20 cellular contexts compared by ENCODE assay signal in the genomic region with DNA sequence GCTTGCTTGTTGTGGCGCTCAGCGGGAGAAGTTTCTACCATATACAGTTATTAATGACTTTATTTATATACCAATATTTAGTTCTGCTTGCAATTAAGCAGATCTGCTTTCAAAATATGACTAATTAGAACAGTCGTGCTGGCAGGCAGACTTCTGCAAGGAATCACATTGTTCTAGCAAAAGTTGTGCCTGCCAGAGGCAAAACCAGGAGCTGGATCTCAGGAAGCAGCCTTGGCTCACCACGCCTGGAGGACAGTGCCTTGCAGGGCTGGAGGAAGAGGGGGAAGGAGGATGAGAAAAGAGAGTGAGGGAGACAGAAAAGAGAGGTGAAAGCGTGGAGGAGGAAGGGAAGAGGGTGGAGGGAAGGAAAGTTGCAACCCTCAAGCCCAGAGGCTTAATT.
DNase-seq lines count a peak whose midpoint lies in the region; ATAC-seq, FAIRE-seq and TF ChIP-seq lines count a peak whose summit lies in the region.
"Had no signal": no experiment of that assay in that cellular context is flagged by ENCODE, and none has a peak within 500 bp of the region (broad histone marks: within the 10 kb centered on the region; RNA-seq: fewer than 3 reads in every experiment).

No MANE protein-coding gene starts in this region.

- H3K4me2 ChIP-seq in HepG2 (ENCODE audit: low read depth, low read length) (no peak overlapping the region), osteoblast (ENCODE audit: insufficient read depth, low read length) (no peak overlapping the region)
- H3K4me2 ChIP-seq: GM23338 had no signal

- WGBS in HepG2 (ENCODE audit: low lambda C conversion rate), result 97% methylated on average over 5 of the region's 5 CpGs
- 56% methylated on average over 5 of the region's 5 CpGs for WGBS in right lobe of liver (ENCODE audit: insufficient coverage, low coverage, low lambda C conversion rate, missing lambda C conversion rate)

- peaks cover 86% of the 10 kb centered on the region for H3K4me1 ChIP-seq in HepG2 (ENCODE audit: insufficient read depth, low read length)
- H3K4me1 ChIP-seq in right lobe of liver, result peaks cover 0 to 55% (median 22%) of the 10 kb centered on the region in 4 donors
- H3K4me1 ChIP-seq in osteoblast (ENCODE audit: insufficient read depth, low read length), result no peaks in the 10 kb centered on the region
- H3K4me1 ChIP-seq: BE2C, Caco-2, HAP-1 had no signal

- in situ Hi-C loops in HepG2 (cut with HindIII; ENCODE audit: extremely low pct_ligation_motif_present, low pct_unique_long_range_greater_than_20kb), result no loop called here

- H3K4me3 ChIP-seq in HepG2 (replicated peaks in 1 of 3; ENCODE audit: insufficient read depth in 1 of 3, low read depth in 2 of 3, low read length in 3 of 3) (no peak overlapping the region), right lobe of liver (no peak overlapping the region), WERI-Rb-1 (ENCODE audit: low read depth, low read length) (no peak overlapping the region), osteoblast (ENCODE audit: insufficient read depth, low read length) (no peak overlapping the region)
- H3K4me3 ChIP-seq: GM12878, GM23338, HAP-1 had no signal

- H2AFZ ChIP-seq in HepG2 (ENCODE audit: low read length) (no peak overlapping the region), osteoblast (ENCODE audit: low read length) (no peak overlapping the region)
- H2AFZ ChIP-seq: GM23338 had no signal

- peak overlapping the region; percentile 44 for H3K27ac Mint-ChIP-seq in nephron progenitor cell
- no peak overlapping the region for H3K27ac Mint-ChIP-seq in CD4-positive, alpha-beta T cell
- H3K27ac Mint-ChIP-seq: CD8-positive, alpha-beta T cell; GM23338 had no signal

- TF ChIP-seq CTCF in HepG2 (CRISPR knock-in tag; IDR thresholded peaks at IDR 0.05) (no peak), right lobe of liver (IDR thresholded peaks at IDR 0.05) (no peak), WERI-Rb-1 (IDR thresholded peaks at IDR 0.05; ENCODE audit: low read depth, low read length) (no peak), nephron progenitor cell (IDR thresholded peaks at IDR 0.05) (no peak), osteoblast (IDR thresholded peaks at IDR 0.05; ENCODE audit: extremely low read depth, low read depth, low read length) (no peak)
- TF ChIP-seq CTCF in CD4-positive, alpha-beta T cell (IDR thresholded peaks at IDR 0.05), result no peak

- no peaks in the 10 kb centered on the region for H3K27me3 ChIP-seq in HepG2 (ENCODE audit: control insufficient read depth in 1 of 2, insufficient read depth in 2 of 2, low read length in 2 of 2)
- H3K27me3 ChIP-seq in right lobe of liver, result no peaks in the 10 kb centered on the region
- no peaks in the 10 kb centered on the region for H3K27me3 ChIP-seq in WERI-Rb-1 (ENCODE audit: insufficient read depth, low read depth, severe bottlenecking)
- no peaks in the 10 kb centered on the region for H3K27me3 ChIP-seq in osteoblast (ENCODE audit: insufficient read depth, low read length)
- H3K27me3 ChIP-seq in CD4-positive, alpha-beta T cell (ENCODE audit: control insufficient read depth, insufficient read depth, low read length), result no peaks in the 10 kb centered on the region
- H3K27me3 ChIP-seq: BE2C had no signal

- no peak overlapping the region for H3K9ac ChIP-seq in HepG2 (ENCODE audit: insufficient read depth, low read depth, low read length)

- H4K20me1 ChIP-seq in HepG2 (ENCODE audit: insufficient read depth, low read length), result no peaks in the 10 kb centered on the region
- no peaks in the 10 kb centered on the region for H4K20me1 ChIP-seq in osteoblast (ENCODE audit: insufficient read depth, low read length)

- H3K36me3 ChIP-seq in HepG2 (replicated peaks in 1 of 2; ENCODE audit: control insufficient read depth in 1 of 2, insufficient read depth in 2 of 2, low read length in 2 of 2) (peaks cover 0 to 11% of the 10 kb centered on the region in 2 experiments; a peak in 1 of 5 replicates), right lobe of liver (no peaks in the 10 kb centered on the region), WERI-Rb-1 (peaks cover 5% of the 10 kb centered on the region; the same call in 1 of the 2 replicates), osteoblast (ENCODE audit: insufficient read depth, low read length) (no peaks in the 10 kb centered on the region)
- H3K36me3 ChIP-seq: BE2C, HAP-1 had no signal

- TF ChIP-seq EP300 in HepG2 (IDR thresholded peaks at IDR 0.05; ENCODE audit: low read depth in 2 of 2, low read length in 2 of 2), result no peak
- TF ChIP-seq EP300 in HepG2 (CRISPR knock-in tag; IDR thresholded peaks at IDR 0.05; ENCODE audit: borderline replicate concordance), result no peak

- no peaks in the 10 kb centered on the region for H3K9me3 Mint-ChIP-seq in nephron progenitor cell
- no peaks in the 10 kb centered on the region for H3K9me3 Mint-ChIP-seq in CD4-positive, alpha-beta T cell
- H3K9me3 Mint-ChIP-seq: CD8-positive, alpha-beta T cell; GM23338 had no signal

- POLR2A ChIA-PET in HepG2 (lab: Yijun Ruan, JAX), result no interaction called here
- POLR2A ChIA-PET in CD4-positive, alpha-beta T cell (lab: Charles Lee), result no interaction called here

- BruUV-seq in HepG2 (replicated peaks; lab: Mats Ljungman, UMichigan), result no TSS peak

- H3K4me3 Mint-ChIP-seq in nephron progenitor cell, result no peak overlapping the region
- H3K4me3 Mint-ChIP-seq in CD4-positive, alpha-beta T cell, result no peak overlapping the region
- H3K4me3 Mint-ChIP-seq: CD8-positive, alpha-beta T cell; GM23338 had no signal

- no peak for TF ChIP-seq RAD21 in HepG2 (CRISPR knock-in tag; IDR thresholded peaks at IDR 0.05)

- H3K4me1 Mint-ChIP-seq in nephron progenitor cell, result peaks cover 57% of the 10 kb centered on the region
- peaks cover 7% of the 10 kb centered on the region for H3K4me1 Mint-ChIP-seq in CD4-positive, alpha-beta T cell (ENCODE audit: low read depth)

- peaks cover 5% of the 10 kb centered on the region for H3K27me3 Mint-ChIP-seq in nephron progenitor cell (ENCODE audit: low read depth, poor library complexity)
- no peaks in the 10 kb centered on the region for H3K27me3 Mint-ChIP-seq in CD4-positive, alpha-beta T cell

- H3K79me2 ChIP-seq in HepG2 (ENCODE audit: insufficient read depth, low read length) (peaks cover 58% of the 10 kb centered on the region), osteoblast (ENCODE audit: insufficient read depth, low read length) (no peaks in the 10 kb centered on the region)

- no peaks in the 10 kb centered on the region for H3K9me3 ChIP-seq in HepG2 (ENCODE audit: low read length)
- no peaks in the 10 kb centered on the region for H3K9me3 ChIP-seq in right lobe of liver
- H3K9me3 ChIP-seq in WERI-Rb-1 (ENCODE audit: severe bottlenecking), result no peaks in the 10 kb centered on the region
- no peaks in the 10 kb centered on the region for H3K9me3 ChIP-seq in osteoblast (ENCODE audit: low read depth, low read length)
- H3K9me3 ChIP-seq in CD4-positive, alpha-beta T cell (ENCODE audit: control insufficient read depth, low read length), result no peaks in the 10 kb centered on the region
- H3K9me3 ChIP-seq: BE2C, Caco-2, HAP-1 had no signal

- TF ChIP-seq POLR2A in HepG2 (IDR thresholded peaks at IDR 0.05; ENCODE audit: insufficient read depth in 1 of 2, low read depth in 2 of 2, low read length in 2 of 2) (no peak), right lobe of liver (IDR thresholded peaks at IDR 0.05) (no peak)

- no peak for DNase-seq in HepG2 (ENCODE audit: low spot score)
- DNase-seq in right lobe of liver, result no peak
- no peak for DNase-seq in WERI-Rb-1
- no peak for DNase-seq in nephron progenitor cell
- peak; percentile 59 for DNase-seq in osteoblast (ENCODE audit: insufficient read length, low spot score, missing footprints)
- no peak for DNase-seq in KG1 (lab: John Stamatoyannopoulos, UW)
- DNase-seq in CD4-positive, alpha-beta T cell, result no peak
- no peak for DNase-seq in dermis blood vessel endothelial cell
- DNase-seq: BE2C; Caco-2; CD8-positive, alpha-beta T cell; DMS153; EL; GDM1 had no signal

- H3K27ac ChIP-seq in HepG2 (ENCODE audit: extremely low read length, insufficient read depth, low read length), result peak overlapping the region; percentile 93
- no peak overlapping the region for H3K27ac ChIP-seq in right lobe of liver
- peak overlapping the region; percentile 9 for H3K27ac ChIP-seq in WERI-Rb-1
- no peak overlapping the region for H3K27ac ChIP-seq in osteoblast (ENCODE audit: low read depth, low read length)
- no peak overlapping the region for H3K27ac ChIP-seq in CD4-positive, alpha-beta T cell (ENCODE audit: low read depth, low read length)
- H3K27ac ChIP-seq: 22Rv1 had no signal

- no peak for FAIRE-seq in HepG2 (lab: Jason Lieb, UNC)
- FAIRE-seq: A204.1, GM12878, H54 had no signal

- ATAC-seq in HepG2, result no peak
- no peak for ATAC-seq in right lobe of liver
- no peak for ATAC-seq in CD4-positive, alpha-beta T cell (ENCODE audit: poor library complexity)
- ATAC-seq: CD8-positive, alpha-beta T cell; GM23338 had no signal

- H3K36me3 Mint-ChIP-seq in nephron progenitor cell (ENCODE audit: low read depth), result no peaks in the 10 kb centered on the region
- no peaks in the 10 kb centered on the region for H3K36me3 Mint-ChIP-seq in CD4-positive, alpha-beta T cell (ENCODE audit: low read depth)
- H3K36me3 Mint-ChIP-seq: CD8-positive, alpha-beta T cell had no signal

- CTCF ChIA-PET in HepG2 (lab: Yijun Ruan, JAX; ENCODE audit: low intra/inter-chr PET ratio, low total read pairs), result no interaction called here
- CTCF ChIA-PET in CD4-positive, alpha-beta T cell (lab: Charles Lee), result no interaction called here

- intact Hi-C loops in HepG2 (cut with micrococcal nuclease; ENCODE audit: unreplicated experiment), result no loop called here
- intact Hi-C loops in right lobe of liver (cut with DNase I), result no loop called here
- intact Hi-C loops in CD4-positive, alpha-beta T cell (cut with DNase I, micrococcal nuclease), result no loop called here

TF ChIP-seq in HepG2, 621 proteins besides CTCF, POLR2A, EP300 and RAD21 (continues in another document):
- TF ChIP-seq, protein P1, sequence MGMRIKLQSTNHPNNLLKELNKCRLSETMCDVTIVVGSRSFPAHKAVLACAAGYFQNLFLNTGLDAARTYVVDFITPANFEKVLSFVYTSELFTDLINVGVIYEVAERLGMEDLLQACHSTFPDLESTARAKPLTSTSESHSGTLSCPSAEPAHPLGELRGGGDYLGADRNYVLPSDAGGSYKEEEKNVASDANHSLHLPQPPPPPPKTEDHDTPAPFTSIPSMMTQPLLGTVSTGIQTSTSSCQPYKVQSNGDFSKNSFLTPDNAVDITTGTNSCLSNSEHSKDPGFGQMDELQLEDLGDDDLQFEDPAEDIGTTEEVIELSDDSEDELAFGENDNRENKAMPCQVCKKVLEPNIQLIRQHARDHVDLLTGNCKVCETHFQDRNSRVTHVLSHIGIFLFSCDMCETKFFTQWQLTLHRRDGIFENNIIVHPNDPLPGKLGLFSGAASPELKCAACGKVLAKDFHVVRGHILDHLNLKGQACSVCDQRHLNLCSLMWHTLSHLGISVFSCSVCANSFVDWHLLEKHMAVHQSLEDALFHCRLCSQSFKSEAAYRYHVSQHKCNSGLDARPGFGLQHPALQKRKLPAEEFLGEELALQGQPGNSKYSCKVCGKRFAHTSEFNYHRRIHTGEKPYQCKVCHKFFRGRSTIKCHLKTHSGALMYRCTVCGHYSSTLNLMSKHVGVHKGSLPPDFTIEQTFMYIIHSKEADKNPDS (CRISPR knock-in tag; IDR thresholded peaks at IDR 0.05), result no peak

Comparison
In these comparisons a context has a peak if more than half of its experiments do, and no peak if none do; other contexts are left out.
1. H3K27ac ChIP-seq: peak in HepG2 (single experiment) and WERI-Rb-1 (single experiment); none in right lobe of liver (0 of 3), osteoblast (single experiment) and CD4-positive, alpha-beta T cell (single experiment).